21 cellular contexts compared by ENCODE assay signal in the genomic region with DNA sequence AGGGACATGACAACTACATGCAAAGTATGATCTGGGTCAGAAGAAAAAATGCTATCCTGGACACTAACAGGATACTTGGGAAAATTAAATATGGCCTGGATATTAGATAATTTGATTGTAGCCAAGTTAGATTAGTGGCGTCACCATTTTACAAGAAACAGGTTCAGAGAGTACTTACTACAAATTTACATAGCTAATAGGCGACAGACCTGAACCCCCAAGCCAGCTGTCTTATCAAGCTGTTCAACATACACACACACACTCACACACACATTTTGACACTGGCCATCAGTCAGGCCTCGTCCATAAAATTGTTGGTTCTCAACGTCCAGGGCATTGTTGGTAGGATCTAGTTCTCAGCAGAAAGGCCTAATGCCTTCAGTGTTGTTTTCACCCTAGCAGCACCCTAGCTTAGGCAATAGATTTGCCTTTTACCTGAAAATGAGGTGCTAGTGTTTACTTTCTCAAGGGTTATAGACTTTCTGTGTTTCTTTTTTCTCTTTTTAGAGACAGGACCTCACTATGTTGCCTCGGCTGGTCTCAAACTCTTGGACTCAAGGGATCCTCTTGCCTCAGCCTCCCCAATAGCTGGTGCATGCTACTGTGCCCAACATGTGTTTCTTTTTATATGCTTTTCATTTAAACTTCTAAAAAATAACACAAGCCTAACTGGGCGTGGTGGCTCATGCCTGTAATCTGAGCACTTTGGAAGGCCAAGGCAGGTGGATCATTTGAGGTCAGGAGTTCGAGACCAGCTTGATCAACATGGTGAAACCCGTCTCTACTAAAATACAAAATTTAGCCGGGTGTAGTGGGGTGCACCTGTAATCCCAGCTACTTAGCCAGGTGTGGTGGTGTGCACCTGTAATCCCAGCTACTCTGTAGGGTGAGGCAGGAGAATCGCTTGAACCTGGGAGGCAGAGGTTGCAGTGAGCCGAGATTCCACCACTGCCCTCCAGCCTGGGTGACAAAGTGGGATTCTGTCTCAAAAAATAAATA. TPM values are rescaled to one million over a fixed set of nuclear protein-coding genes. Genes with fewer than 3 reads are reported as not detected.
"Had no signal": no experiment of that assay in that cellular context is flagged by ENCODE, and none has a peak within 500 bp of the region (broad histone marks: within the 10 kb centered on the region; RNA-seq: fewer than 3 reads in every experiment).

No MANE protein-coding gene starts in this region.

- H3K4me3 ChIP-seq: esophagus muscularis mucosa, sigmoid colon, spleen, suprapubic skin, upper lobe of right lung had no signal

- H3K36me3 ChIP-seq: esophagus muscularis mucosa, sigmoid colon, spleen, suprapubic skin, upper lobe of right lung had no signal

- H3K27ac ChIP-seq: esophagus muscularis mucosa, sigmoid colon, spleen, suprapubic skin, upper lobe of right lung had no signal

- H3K27me3 ChIP-seq: esophagus muscularis mucosa, sigmoid colon, spleen, suprapubic skin, upper lobe of right lung had no signal

- ATAC-seq: activated CD8-positive, alpha-beta T cell treated with anti-CD3 and anti-CD28 coated beads for 36 hours; activated T-cell treated with anti-CD3 and anti-CD28 coated beads, Interleukin-2, amount 50 U/mL, for 4 hours; upper lobe of right lung; WTC11 had no signal

- H3K9me3 ChIP-seq: esophagus muscularis mucosa, sigmoid colon, spleen, suprapubic skin, upper lobe of right lung had no signal

- DNase-seq: activated CD4-positive, alpha-beta T cell treated with anti-CD3 and anti-CD28 coated beads for 4 hours; activated CD8-positive, alpha-beta T cell treated with anti-CD3 and anti-CD28 coated beads for 36 hours; activated effector memory CD4-positive, alpha-beta T cell treated with anti-CD3 and anti-CD28 coated beads, Interleukin-2, amount 50 U/mL, for 16 hours; activated T-cell treated with anti-CD3 and anti-CD28 coated beads, Interleukin-2, amount 50 U/mL, for 4 hours; caudate nucleus; hypothalamus; mesenchymal stem cell; sigmoid colon; spleen; T-helper 2 cell; upper lobe of right lung had no signal

RNA-seq across cellular contexts. Expression of a gene that starts 28.7 kb away (rescaled TPM):
- total RNA-seq: activated CD8-positive, alpha-beta T cell treated with anti-CD3 and anti-CD28 coated beads for 36 hours; activated T-cell treated with anti-CD3 and anti-CD28 coated beads, Interleukin-2, amount 50 U/mL, for 4 hours; esophagus muscularis mucosa; fibroblast of villous mesenchyme; glomerular endothelial cell; kidney epithelial cell; liver; osteocyte; pulmonary artery endothelial cell; spleen; suprapubic skin; upper lobe of right lung; WTC11 had no signal
- polyA plus RNA-seq: liver, neural cell had no signal
